Comparison of ENCODE assay signal across 16 cellular contexts in the genomic region with DNA sequence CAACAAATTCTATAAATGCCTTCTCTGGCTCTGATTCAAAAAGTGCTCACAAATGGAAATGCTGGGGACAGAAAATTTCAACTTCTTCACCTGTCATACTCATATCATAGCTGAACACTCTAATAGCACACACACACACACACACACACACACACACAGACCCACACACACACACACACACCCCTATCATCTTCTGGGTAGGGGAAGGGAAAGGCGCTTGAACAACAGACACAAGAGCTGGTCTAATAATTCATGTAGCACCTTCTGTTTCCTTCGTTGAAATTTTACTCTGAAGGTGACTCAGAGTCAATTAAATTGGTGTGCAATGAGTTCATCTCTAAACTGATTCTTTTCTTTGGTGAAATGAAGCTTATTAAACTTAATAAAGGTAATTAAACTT. TPM values are rescaled to one million over a fixed set of nuclear protein-coding genes. Genes with fewer than 3 reads are reported as not detected.
DNase-seq lines count a peak whose midpoint lies in the region; ATAC-seq lines count a peak whose summit lies in the region.
"Had no signal": no experiment of that assay in that cellular context is flagged by ENCODE, and none has a peak within 500 bp of the region (broad histone marks: within the 10 kb centered on the region; RNA-seq: fewer than 3 reads in every experiment).

No MANE protein-coding gene starts in this region.

- no peaks in the 10 kb centered on the region for H3K9me2 ChIP-seq in Karpas-422 (replicated peaks; ENCODE audit: insufficient read depth, low read length)

- H3K27me3 Mint-ChIP-seq in activated T-cell treated with anti-CD3 and anti-CD28 coated beads, Interleukin-2, amount 50 U/mL, for 72 hours (ENCODE audit: low read depth) = no peaks in the 10 kb centered on the region

- H3K9me3 Mint-ChIP-seq in activated T-cell treated with anti-CD3 and anti-CD28 coated beads, Interleukin-2, amount 50 U/mL, for 72 hours = peaks cover 4 to 6% of the 10 kb centered on the region in 2 donors
- no peaks in the 10 kb centered on the region for H3K9me3 Mint-ChIP-seq in stimulated activated effector memory CD8-positive, alpha-beta T cell treated with anti-CD3 and anti-CD28 coated beads, Interleukin-12 subunit alpha, Interleukin-12 subunit beta, amount 100 ng/mL, for 72 hours
- H3K9me3 Mint-ChIP-seq: brain had no signal

- H2AFZ ChIP-seq in Karpas-422 (ENCODE audit: low read length) = no peak overlapping the region

- peak; percentile 34 to 57 for DNase-seq in activated T-cell treated with anti-CD3 and anti-CD28 coated beads, Interleukin-2, amount 50 U/mL, for 72 hours
- DNase-seq in activated T-cell treated with anti-CD3 and anti-CD28 coated beads, Interleukin-2, amount 50 U/mL, for 48 hours = no peak
- DNase-seq in activated naive CD4-positive, alpha-beta T cell treated with anti-CD3 and anti-CD28 coated beads, Interleukin-2, amount 50 U/mL, for 16 hours = peak; percentile 39
- DNase-seq in stimulated activated effector memory CD8-positive, alpha-beta T cell treated with anti-CD3 and anti-CD28 coated beads, Interleukin-12 subunit alpha, Interleukin-12 subunit beta, amount 100 ng/mL, for 72 hours (ENCODE audit: low spot score in 2 of 2) = no peak
- no peak for DNase-seq in Karpas-422
- no peak for DNase-seq in T1000 (lab: John Stamatoyannopoulos, UW)
- DNase-seq in NCI-H2081 treated with DMSO at 0.1 percent for 48 hours (lab: John Stamatoyannopoulos, UW) = no peak
- DNase-seq: GF-D8, NCI-H187, OCI-M1, SW 1271, tibial artery had no signal

- peak overlapping the region; percentile 49 to 63 for H3K4me3 Mint-ChIP-seq in activated T-cell treated with anti-CD3 and anti-CD28 coated beads, Interleukin-2, amount 50 U/mL, for 72 hours
- peak overlapping the region; percentile 42 for H3K4me3 Mint-ChIP-seq in stimulated activated effector memory CD8-positive, alpha-beta T cell treated with anti-CD3 and anti-CD28 coated beads, Interleukin-12 subunit alpha, Interleukin-12 subunit beta, amount 100 ng/mL, for 72 hours
- H3K4me3 Mint-ChIP-seq: brain had no signal

- no peaks in the 10 kb centered on the region for H3K4me1 ChIP-seq in Karpas-422 (ENCODE audit: low read length)

- peak overlapping the region; percentile 78 for H3K27ac Mint-ChIP-seq in activated T-cell treated with anti-CD3 and anti-CD28 coated beads, Interleukin-2, amount 50 U/mL, for 72 hours
- peak overlapping the region; percentile 87 for H3K27ac Mint-ChIP-seq in stimulated activated effector memory CD8-positive, alpha-beta T cell treated with anti-CD3 and anti-CD28 coated beads, Interleukin-12 subunit alpha, Interleukin-12 subunit beta, amount 100 ng/mL, for 72 hours

- H3K9ac ChIP-seq in Karpas-422 (ENCODE audit: low read length) = no peak overlapping the region

- H3K4me3 ChIP-seq in Karpas-422 (ENCODE audit: low read length) = no peak overlapping the region
- H3K4me3 ChIP-seq: lung, tibial artery had no signal

- H3K36me3 Mint-ChIP-seq in activated T-cell treated with anti-CD3 and anti-CD28 coated beads, Interleukin-2, amount 50 U/mL, for 72 hours (ENCODE audit: insufficient read depth in 2 of 2) = peaks cover 27 to 52% of the 10 kb centered on the region in 2 donors
- peaks cover 74% of the 10 kb centered on the region for H3K36me3 Mint-ChIP-seq in stimulated activated effector memory CD8-positive, alpha-beta T cell treated with anti-CD3 and anti-CD28 coated beads, Interleukin-12 subunit alpha, Interleukin-12 subunit beta, amount 100 ng/mL, for 72 hours
- H3K36me3 Mint-ChIP-seq: brain had no signal

- H3K9me3 ChIP-seq in KOPT-K1 (ENCODE audit: insufficient read depth, low read length, poor library complexity, severe bottlenecking) (peaks cover 6% of the 10 kb centered on the region), Karpas-422 (ENCODE audit: low read length) (no peaks in the 10 kb centered on the region)
- H3K9me3 ChIP-seq: tibial artery had no signal

- H4K20me1 ChIP-seq in Karpas-422 (ENCODE audit: insufficient read depth, low read depth, low read length) = no peaks in the 10 kb centered on the region

- no peak overlapping the region for H3K4me2 ChIP-seq in Karpas-422 (ENCODE audit: low read depth, low read length, poor library complexity, severe bottlenecking)

- H3K27me3 ChIP-seq in Karpas-422 (ENCODE audit: low read length) = no peaks in the 10 kb centered on the region
- H3K27me3 ChIP-seq: tibial artery had no signal

- ATAC-seq in activated T-cell treated with anti-CD3 and anti-CD28 coated beads, Interleukin-2, amount 50 U/mL, for 72 hours (replicated peaks in 1 of 2) = peak; percentile 23 to 35
- peak; percentile 66 for ATAC-seq in stimulated activated effector memory CD8-positive, alpha-beta T cell treated with anti-CD3 and anti-CD28 coated beads, Interleukin-12 subunit alpha, Interleukin-12 subunit beta, amount 100 ng/mL, for 72 hours
- ATAC-seq: Right ventricle myocardium inferior had no signal

- no peaks in the 10 kb centered on the region for H3K79me2 ChIP-seq in Karpas-422 (ENCODE audit: low read length)

- H3K36me3 ChIP-seq in KOPT-K1 (ENCODE audit: insufficient read depth, low read length) (peaks cover 56% of the 10 kb centered on the region), Karpas-422 (ENCODE audit: insufficient read depth, low read length) (no peaks in the 10 kb centered on the region)
- H3K36me3 ChIP-seq: tibial artery had no signal

- H3K4me1 Mint-ChIP-seq in activated T-cell treated with anti-CD3 and anti-CD28 coated beads, Interleukin-2, amount 50 U/mL, for 72 hours (ENCODE audit: low read depth) = peaks cover 99% of the 10 kb centered on the region
- H3K4me1 Mint-ChIP-seq in stimulated activated effector memory CD8-positive, alpha-beta T cell treated with anti-CD3 and anti-CD28 coated beads, Interleukin-12 subunit alpha, Interleukin-12 subunit beta, amount 100 ng/mL, for 72 hours = peaks cover 86% of the 10 kb centered on the region

- H3K27ac ChIP-seq in KOPT-K1 (ENCODE audit: low read depth, low read length, poor library complexity, severe bottlenecking) (peak overlapping the region; percentile 98), Karpas-422 (ENCODE audit: low read length) (no peak overlapping the region)
- H3K27ac ChIP-seq: tibial artery had no signal

RNA-seq across cellular contexts. Expression of a gene that starts 32.9 kb away (rescaled TPM):
- 100 to 1,000 TPM; 177 to 206 TPM for total RNA-seq in activated T-cell treated with anti-CD3 and anti-CD28 coated beads, Interleukin-2, amount 50 U/mL, for 72 hours
- total RNA-seq in Karpas-422 (2014; rRNA removed; shearing (Covaris generic); ENCODE audit: low replicate concordance) = not detected in 2 replicates

Comparison
In these comparisons a context has a peak if more than half of its experiments do, and no peak if none do; other contexts are left out.
1. DNase-seq: peak in activated T-cell treated with anti-CD3 and anti-CD28 coated beads, Interleukin-2, amount 50 U/mL, for 72 hours (2 of 2) and activated naive CD4-positive, alpha-beta T cell treated with anti-CD3 and anti-CD28 coated beads, Interleukin-2, amount 50 U/mL, for 16 hours (single experiment); none in activated T-cell treated with anti-CD3 and anti-CD28 coated beads, Interleukin-2, amount 50 U/mL, for 48 hours (0 of 2), stimulated activated effector memory CD8-positive, alpha-beta T cell treated with anti-CD3 and anti-CD28 coated beads, Interleukin-12 subunit alpha, Interleukin-12 subunit beta, amount 100 ng/mL, for 72 hours (0 of 2), Karpas-422 (single experiment), T1000 (single experiment) and NCI-H2081 treated with DMSO at 0.1 percent for 48 hours (single experiment).
2. RNA of a gene that starts 32.9 kb away (total RNA-seq): 177 to 206 TPM in activated T-cell treated with anti-CD3 and anti-CD28 coated beads, Interleukin-2, amount 50 U/mL, for 72 hours; not detected in Karpas-422; every median in the first group is over 100 times any median in the second.